Comparison of ENCODE assay signal across 10 cellular contexts in genomic region chr12:6839482-6840201, GRCh38. TPM values are rescaled to one million over a fixed set of nuclear protein-coding genes. Genes with fewer than 3 reads are reported as not detected.
DNase-seq lines count a peak whose midpoint lies in the region; ATAC-seq and TF ChIP-seq lines count a peak whose summit lies in the region.
"Had no signal": no experiment of that assay in that cellular context is flagged by ENCODE, and none has a peak within 500 bp of the region (broad histone marks: within the 10 kb centered on the region; RNA-seq: fewer than 3 reads in every experiment).

No MANE protein-coding gene starts in this region.

- H3K9me3 ChIP-seq in OCI-LY7 (ENCODE audit: low read length): no peaks in the 10 kb centered on the region

- peaks cover 28% of the 10 kb centered on the region for H3K36me3 Mint-ChIP-seq in endothelial cell (ENCODE audit: low read depth, unreplicated experiment)
- H3K36me3 Mint-ChIP-seq: CD4-positive, CD25-positive, alpha-beta regulatory T cell had no signal

- H3K4me1 Mint-ChIP-seq in endothelial cell (ENCODE audit: unreplicated experiment): no peaks in the 10 kb centered on the region

- peak; percentile 72 for DNase-seq in COLO668 (lab: John Stamatoyannopoulos, UW; ENCODE audit: unreplicated experiment)
- DNase-seq in GM19240 (ENCODE audit: insufficient read length, low spot score): peak; percentile 63
- peak; percentile 97 for DNase-seq in OCI-LY7 (ENCODE audit: low spot score)
- DNase-seq in SKM-1 treated with dmso at 0.1 percent for 144 hours (lab: John Stamatoyannopoulos, UW; ENCODE audit: unreplicated experiment): no peak
- no peak for DNase-seq in AG08395 (ENCODE audit: low spot score)
- no peak for DNase-seq in hepatic stellate cell (ENCODE audit: low spot score)
- DNase-seq in endothelial cell (ENCODE audit: low spot score): no peak
- DNase-seq: activated CD8-positive, alpha-beta T cell treated with anti-CD3 and anti-CD28 coated beads, Interleukin-2, amount 10 ng/mL, durations not matched to agents 7 days and 5 days; CD4-positive, CD25-positive, alpha-beta regulatory T cell had no signal

- POLR2A ChIA-PET in OCI-LY7 (lab: Charles Lee): interaction anchor here (0.5 to 4.4 kb wide), 16 partner anchors 9 to 306 kb away, joined by 3 to 101 read pairs (median 5); partner anchors contain the start of genes CDCA3, COPS7A, GAPDH and MLF2

- BruUV-seq in OCI-LY7 (replicated peaks; lab: Mats Ljungman, UMichigan): no TSS peak

- H4K20me1 ChIP-seq in OCI-LY7 (ENCODE audit: insufficient read depth, low read length): no peaks in the 10 kb centered on the region

- peak; percentile 71 for ATAC-seq in HG03139 (IDR thresholded peaks at IDR 0.05; ENCODE audit: unreplicated experiment)
- ATAC-seq: activated CD8-positive, alpha-beta T cell treated with anti-CD3 and anti-CD28 coated beads, Interleukin-2, amount 10 ng/mL, durations not matched to agents 7 days and 5 days had no signal

- CTCF ChIA-PET in OCI-LY7 (lab: Charles Lee; ENCODE audit: unreplicated experiment): interaction anchor here (0.9 to 2.6 kb wide), 7 partner anchors 9 to 129 kb away, joined by 3 to 8 read pairs (median 5); partner anchors contain the start of genes MLF2 and SPSB2

- no peaks in the 10 kb centered on the region for H3K79me2 ChIP-seq in OCI-LY7 (ENCODE audit: insufficient read depth, low read depth, low read length)

- H3K36me3 ChIP-seq in OCI-LY7 (ENCODE audit: insufficient read depth, low read length): peaks cover 5% of the 10 kb centered on the region

- H3K4me1 ChIP-seq in OCI-LY7 (ENCODE audit: insufficient read depth, low read length, poor library complexity, severe bottlenecking): peaks cover 55% of the 10 kb centered on the region

- H3K4me3 Mint-ChIP-seq in endothelial cell (ENCODE audit: unreplicated experiment): no peak overlapping the region
- H3K4me3 Mint-ChIP-seq: activated CD8-positive, alpha-beta T cell treated with anti-CD3 and anti-CD28 coated beads, Interleukin-2, amount 10 ng/mL, durations not matched to agents 7 days and 5 days; CD4-positive, CD25-positive, alpha-beta regulatory T cell had no signal

- no peaks in the 10 kb centered on the region for H3K9me2 ChIP-seq in OCI-LY7 (ENCODE audit: insufficient read depth, low read length)

- H2AFZ ChIP-seq in OCI-LY7 (ENCODE audit: low read length): 0 out of 2 replicates have a peak overlapping the region, but pooled peaks have one; percentile 2

- no peak overlapping the region for H3K27ac Mint-ChIP-seq in endothelial cell (ENCODE audit: unreplicated experiment)
- H3K27ac Mint-ChIP-seq: activated CD8-positive, alpha-beta T cell treated with anti-CD3 and anti-CD28 coated beads, Interleukin-2, amount 10 ng/mL, durations not matched to agents 7 days and 5 days; CD4-positive, CD25-positive, alpha-beta regulatory T cell had no signal

- H3K4me3 ChIP-seq in OCI-LY7 (ENCODE audit: low read depth, low read length, poor library complexity, severe bottlenecking): peak overlapping the region; percentile 57

- peak overlapping the region; percentile 92 for H3K27ac ChIP-seq in OCI-LY7 (ENCODE audit: low read depth, low read length, poor library complexity, severe bottlenecking)

- no peaks in the 10 kb centered on the region for H3K9me3 Mint-ChIP-seq in endothelial cell (ENCODE audit: unreplicated experiment)
- H3K9me3 Mint-ChIP-seq: CD4-positive, CD25-positive, alpha-beta regulatory T cell had no signal

- intact Hi-C loops in OCI-LY7 (cut with micrococcal nuclease; ENCODE audit: unreplicated experiment): loop anchor here (1.0 kb wide), 1 partner anchor 29 kb away; no protein-coding TSS in a partner anchor

- peaks cover 10% of the 10 kb centered on the region for H3K27me3 Mint-ChIP-seq in endothelial cell (ENCODE audit: unreplicated experiment)

- TF ChIP-seq CTCF in OCI-LY7 (conservative IDR thresholded peaks at IDR 0.05; ENCODE audit: low read length): no peak
- TF ChIP-seq CTCF in endothelial cell (IDR thresholded peaks at IDR 0.05; ENCODE audit: unreplicated experiment): no peak

- H3K4me2 ChIP-seq in OCI-LY7 (ENCODE audit: low read length): peak overlapping the region; percentile 81

RNA-seq across cellular contexts. Expression of gene GNB3, which starts 1.1 kb away (rescaled TPM):
- total RNA-seq in OCI-LY7 (2014; rRNA removed; shearing (Covaris generic)): 3.6 and 5.0 TPM in 2 replicates
- 20.4 and 23.7 TPM in 2 replicates for total RNA-seq in OCI-LY7 (2022)
- total RNA-seq in endothelial cell (ENCODE audit: unreplicated experiment): 9.0 TPM
- total RNA-seq: CD4-positive, CD25-positive, alpha-beta regulatory T cell had no signal

RNA-seq across cellular contexts. Expression of gene P3H3, which starts 11.4 kb away (rescaled TPM):
- total RNA-seq in OCI-LY7 (2014; rRNA removed; shearing (Covaris generic)): 0.54 and 1.0 TPM in 2 replicates
- total RNA-seq in OCI-LY7 (2022): 0.50 and 0.93 TPM in 2 replicates
- 48.8 TPM for total RNA-seq in endothelial cell (ENCODE audit: unreplicated experiment)

RNA-seq across cellular contexts. Expression of gene CDCA3, which starts 11.4 kb away (rescaled TPM):
- 160 and 222 TPM in 2 replicates for total RNA-seq in OCI-LY7 (2014; rRNA removed; shearing (Covaris generic))
- total RNA-seq in OCI-LY7 (2022) (151 and 161 TPM in 2 replicates), endothelial cell (ENCODE audit: unreplicated experiment) (6.2 TPM)

RNA-seq across cellular contexts. Expression of gene USP5, which starts 12.3 kb away (rescaled TPM):
- 65.9 and 70.4 TPM in 2 replicates for total RNA-seq in OCI-LY7 (2014; rRNA removed; shearing (Covaris generic))
- total RNA-seq in OCI-LY7 (2022) (112 and 129 TPM in 2 replicates), endothelial cell (ENCODE audit: unreplicated experiment) (119 TPM)

RNA-seq across cellular contexts. Expression of gene GPR162, which starts 18.0 kb away (rescaled TPM):
- total RNA-seq in OCI-LY7 (2014; rRNA removed; shearing (Covaris generic)): not detected in 2 replicates
- total RNA-seq in OCI-LY7 (2022) (not detected in 2 replicates), endothelial cell (ENCODE audit: unreplicated experiment) (52.7 TPM)
- total RNA-seq: CD4-positive, CD25-positive, alpha-beta regulatory T cell had no signal

Comparison
In these comparisons a context has a peak if more than half of its experiments do, and no peak if none do; other contexts are left out.
1. DNase-seq: peak in COLO668 (single experiment), GM19240 (single experiment) and OCI-LY7 (single experiment); none in SKM-1 treated with dmso at 0.1 percent for 144 hours (single experiment), AG08395 (single experiment), hepatic stellate cell (single experiment) and endothelial cell (single experiment).
2. RNA of gene P3H3, which starts 11.4 kb away (total RNA-seq): 48.8 TPM in endothelial cell (single experiment); 0.50 to 1.0 TPM in OCI-LY7; every median in the first group is over 10 times any median in the second.
3. RNA of gene CDCA3, which starts 11.4 kb away (total RNA-seq): 151 to 222 TPM in OCI-LY7; 6.2 TPM in endothelial cell (single experiment); every median in the first group is over 10 times any median in the second.